8 cellular contexts compared by ENCODE assay signal in genomic region chr19:58555369-58555885, GRCh38. TPM values are rescaled to one million over a fixed set of nuclear protein-coding genes. Genes with fewer than 3 reads are reported as not detected.
DNase-seq lines count a peak whose midpoint lies in the region; TF ChIP-seq lines count a peak whose summit lies in the region.

No MANE protein-coding gene starts in this region.

- TF ChIP-seq CTCF in C4-2B (conservative IDR thresholded peaks at IDR 0.05) (no peak), OCI-LY7 (conservative IDR thresholded peaks at IDR 0.05; ENCODE audit: low read length) (no peak), neural progenitor cell (IDR thresholded peaks at IDR 0.05) (no peak)

- no peaks in the 10 kb centered on the region for H3K27me3 ChIP-seq in endocrine pancreas (ENCODE audit: control insufficient read depth, insufficient read depth, low read length)
- no peaks in the 10 kb centered on the region for H3K27me3 ChIP-seq in neural progenitor cell

- H3K9me3 ChIP-seq in OCI-LY7 (ENCODE audit: low read length) (no peaks in the 10 kb centered on the region), endocrine pancreas (ENCODE audit: control insufficient read depth, low read length) (no peaks in the 10 kb centered on the region), neural progenitor cell (ENCODE audit: low read depth) (no peaks in the 10 kb centered on the region)

- H3K9ac ChIP-seq in endocrine pancreas (ENCODE audit: control insufficient read depth, insufficient read depth, low read length) (peak overlapping the region; percentile 82), neural progenitor cell (peak overlapping the region; percentile 25)

- H3K27me3 Mint-ChIP-seq in neural progenitor cell (ENCODE audit: insufficient read depth, low read depth): peaks cover 19% of the 10 kb centered on the region

- H3K4me3 Mint-ChIP-seq in neural progenitor cell: peak overlapping the region; percentile 92

- peak overlapping the region; percentile 99 for H3K4me2 ChIP-seq in OCI-LY7 (ENCODE audit: low read length)
- peak overlapping the region; percentile 90 for H3K4me2 ChIP-seq in neural progenitor cell

- BruUV-seq in OCI-LY7 (replicated peaks; lab: Mats Ljungman, UMichigan): no TSS peak

- H3K27ac ChIP-seq in C4-2B (peak overlapping the region; percentile 81), OCI-LY7 (ENCODE audit: low read depth, low read length, poor library complexity, severe bottlenecking) (peak overlapping the region; percentile 87), neural progenitor cell (peak overlapping the region; percentile 78)

- H3K9me2 ChIP-seq in OCI-LY7 (ENCODE audit: insufficient read depth, low read length): no peaks in the 10 kb centered on the region

- peaks cover 90% of the 10 kb centered on the region for H3F3A ChIP-seq in neural progenitor cell (ENCODE audit: low read depth)

- H3K36me3 ChIP-seq in OCI-LY7 (ENCODE audit: insufficient read depth, low read length) (peaks cover 62% of the 10 kb centered on the region), endocrine pancreas (ENCODE audit: control insufficient read depth, insufficient read depth, low read length) (peaks cover 8% of the 10 kb centered on the region), neural progenitor cell (no peaks in the 10 kb centered on the region)

- no peak for DNase-seq in OCI-LY7 (ENCODE audit: low spot score)
- DNase-seq in neural progenitor cell (ENCODE audit: low spot score): no peak
- no peak for DNase-seq in CD1c-positive myeloid dendritic cell (ENCODE audit: extremely low spot score)
- DNase-seq in activated CD4-positive, alpha-beta T cell treated with anti-CD3 and anti-CD28 coated beads for 48 hours: no peak
- no peak for DNase-seq in RKO (ENCODE audit: low spot score)
- no peak for DNase-seq in C1 segment of cervical spinal cord (lab: John Stamatoyannopoulos, UW)

- CTCF ChIA-PET in OCI-LY7 (lab: Charles Lee; ENCODE audit: unreplicated experiment): no interaction called here

- intact Hi-C loops in OCI-LY7 (cut with micrococcal nuclease; ENCODE audit: unreplicated experiment): loop anchor here (1.0 kb wide), 1 partner anchor 10 kb away; no protein-coding TSS in a partner anchor

- H3K79me2 ChIP-seq in OCI-LY7 (ENCODE audit: insufficient read depth, low read depth, low read length) (peaks cover 26% of the 10 kb centered on the region), neural progenitor cell (ENCODE audit: low read depth) (peaks cover 46% of the 10 kb centered on the region)

- H3K4me3 ChIP-seq in OCI-LY7 (ENCODE audit: low read depth, low read length, poor library complexity, severe bottlenecking) (peak overlapping the region; percentile 79), endocrine pancreas (ENCODE audit: control insufficient read depth, insufficient read depth, low read length) (no peak overlapping the region), neural progenitor cell (peak overlapping the region; percentile 67)

- H4K20me1 ChIP-seq in OCI-LY7 (ENCODE audit: insufficient read depth, low read length) (0 out of 2 replicates have a peak, but pooled peaks cover 4% of the 10 kb centered on the region), neural progenitor cell (ENCODE audit: low read depth) (peaks cover 26% of the 10 kb centered on the region)

- H3K4me1 ChIP-seq in OCI-LY7 (ENCODE audit: insufficient read depth, low read length, poor library complexity, severe bottlenecking) (peaks cover 41% of the 10 kb centered on the region), endocrine pancreas (ENCODE audit: control insufficient read depth, insufficient read depth, low read length) (no peaks in the 10 kb centered on the region), neural progenitor cell (peaks cover 23% of the 10 kb centered on the region)

- POLR2A ChIA-PET in OCI-LY7 (lab: Charles Lee): interaction anchor here (1.4 to 1.9 kb wide), 3 partner anchors 9 to 12 kb away, joined by 3 to 9 read pairs (median 8); partner anchors contain the start of gene TRIM28

- H3K4me1 Mint-ChIP-seq in neural progenitor cell: peaks cover 50% of the 10 kb centered on the region

- peak overlapping the region; percentile 89 for H3K27ac Mint-ChIP-seq in neural progenitor cell

- no peak overlapping the region for H2AFZ ChIP-seq in OCI-LY7 (ENCODE audit: low read length)
- no peak overlapping the region for H2AFZ ChIP-seq in neural progenitor cell (replicated peaks)

- no peaks in the 10 kb centered on the region for H3K9me3 Mint-ChIP-seq in neural progenitor cell

- peaks cover 24% of the 10 kb centered on the region for H3K36me3 Mint-ChIP-seq in neural progenitor cell

RNA-seq across cellular contexts. Expression of gene CHMP2A, which starts 0.5 kb away (rescaled TPM):
- 72.7 and 108 TPM in 2 replicates for total RNA-seq in OCI-LY7 (2014; rRNA removed; shearing (Covaris generic))
- total RNA-seq in OCI-LY7 (2022) (101 and 112 TPM in 2 replicates), neural progenitor cell (ENCODE audit: low replicate concordance) (141 and 148 TPM in 2 replicates)

RNA-seq across cellular contexts. Expression of gene UBE2M, which starts 3.0 kb away (rescaled TPM):
- total RNA-seq in OCI-LY7 (2014; rRNA removed; shearing (Covaris generic)): 101 and 105 TPM in 2 replicates
- 117 and 130 TPM in 2 replicates for total RNA-seq in OCI-LY7 (2022)
- 59.3 and 73.3 TPM in 2 replicates for total RNA-seq in neural progenitor cell (ENCODE audit: low replicate concordance)

RNA-seq across cellular contexts. Expression of gene TRIM28, which starts 11.6 kb away (rescaled TPM):
- total RNA-seq in OCI-LY7 (2014; rRNA removed; shearing (Covaris generic)): 551 and 729 TPM in 2 replicates
- total RNA-seq in OCI-LY7 (2022) (601 and 603 TPM in 2 replicates), neural progenitor cell (ENCODE audit: low replicate concordance) (390 and 678 TPM in 2 replicates)

RNA-seq across cellular contexts. Expression of gene MZF1, which starts 17.7 kb away (rescaled TPM):
- 20.7 and 30.0 TPM in 2 replicates for total RNA-seq in OCI-LY7 (2014; rRNA removed; shearing (Covaris generic))
- total RNA-seq in OCI-LY7 (2022) (39.1 and 41.1 TPM in 2 replicates), neural progenitor cell (ENCODE audit: low replicate concordance) (8.4 and 32.3 TPM in 2 replicates)

RNA-seq across cellular contexts. Expression of gene ZBTB45, which starts 35.8 kb away (rescaled TPM):
- 6.7 and 10.7 TPM in 2 replicates for total RNA-seq in OCI-LY7 (2014; rRNA removed; shearing (Covaris generic))
- total RNA-seq in OCI-LY7 (2022): 14.7 and 16.4 TPM in 2 replicates
- 2.2 and 12.8 TPM in 2 replicates for total RNA-seq in neural progenitor cell (ENCODE audit: low replicate concordance)
